Comparison of ENCODE assay signal across 16 cellular contexts in genomic region chr1:7521803-7522202, GRCh38.
DNase-seq lines count a peak whose midpoint lies in the region; ATAC-seq and TF ChIP-seq lines count a peak whose summit lies in the region.
"Had no signal": no experiment of that assay in that cellular context is flagged by ENCODE, and none has a peak within 500 bp of the region (broad histone marks: within the 10 kb centered on the region; RNA-seq: fewer than 3 reads in every experiment).

No MANE protein-coding gene starts in this region.

- no peaks in the 10 kb centered on the region for H4K20me1 ChIP-seq in osteoblast (ENCODE audit: insufficient read depth, low read length)

- DNase-seq in AG10803 (ENCODE audit: low read depth) (peak; percentile 74), LHCN-M2 (ENCODE audit: low read depth) (peak; percentile 76), fibroblast of the aortic adventitia (ENCODE audit: low read depth) (peak; percentile 5), osteoblast (ENCODE audit: insufficient read length, low spot score, missing footprints) (peak; percentile 68), NCI-H524 treated with DMSO at 0.1 percent for 48 hours (lab: John Stamatoyannopoulos, UW) (no peak), NCI-H1930 (lab: John Stamatoyannopoulos, UW) (no peak)
- DNase-seq: BE2C, DMS 273 treated with DMSO at 0.1 percent for 48 hours, GM23248, NCI-H2107, NCI-H345, SHP77 treated with DMSO at 0.1 percent for 48 hours had no signal

- no peaks in the 10 kb centered on the region for H3K36me3 ChIP-seq in osteoblast (ENCODE audit: insufficient read depth, low read length)
- H3K36me3 ChIP-seq: BE2C had no signal

- no peaks in the 10 kb centered on the region for H3K36me3 Mint-ChIP-seq in activated T-helper 17 cell treated with anti-CD3 and anti-CD28 coated beads, Interleukin-2, amount 50 U/mL, for 72 hours (ENCODE audit: low read depth)

- H3K27ac Mint-ChIP-seq in activated T-helper 17 cell treated with anti-CD3 and anti-CD28 coated beads, Interleukin-2, amount 50 U/mL, for 72 hours: no peak overlapping the region
- H3K27ac Mint-ChIP-seq: CD8-positive, alpha-beta memory T cell had no signal

- H3K27ac ChIP-seq in osteoblast (ENCODE audit: low read depth, low read length): no peak overlapping the region
- H3K27ac ChIP-seq: GM23248 had no signal

- H3K4me3 ChIP-seq in AG10803 (ENCODE audit: low read length): no peak overlapping the region
- no peak overlapping the region for H3K4me3 ChIP-seq in fibroblast of the aortic adventitia (ENCODE audit: low read depth, low read length)
- H3K4me3 ChIP-seq in osteoblast (ENCODE audit: insufficient read depth, low read length): no peak overlapping the region
- H3K4me3 ChIP-seq: GM23248 had no signal

- H3K4me1 Mint-ChIP-seq in activated T-helper 17 cell treated with anti-CD3 and anti-CD28 coated beads, Interleukin-2, amount 50 U/mL, for 72 hours: no peaks in the 10 kb centered on the region
- H3K4me1 Mint-ChIP-seq: CD8-positive, alpha-beta memory T cell had no signal

- TF ChIP-seq CTCF in AG10803 (conservative IDR thresholded peaks at IDR 0.05; ENCODE audit: low read length): no peak
- no peak for TF ChIP-seq CTCF in fibroblast of the aortic adventitia (IDR thresholded peaks at IDR 0.05; ENCODE audit: insufficient read depth, low read length)
- no peak for TF ChIP-seq CTCF in osteoblast (IDR thresholded peaks at IDR 0.05; ENCODE audit: extremely low read depth, low read depth, low read length)

- H3K4me1 ChIP-seq in osteoblast (ENCODE audit: insufficient read depth, low read length): peaks cover 2% of the 10 kb centered on the region

- H3K9me3 ChIP-seq in osteoblast (ENCODE audit: low read depth, low read length): no peaks in the 10 kb centered on the region
- H3K9me3 ChIP-seq: BE2C had no signal

- no peaks in the 10 kb centered on the region for H3K79me2 ChIP-seq in osteoblast (ENCODE audit: insufficient read depth, low read length)

- H2AFZ ChIP-seq in osteoblast (ENCODE audit: low read length): no peak overlapping the region
- H2AFZ ChIP-seq: GM23248 had no signal

- H3K27me3 Mint-ChIP-seq in activated T-helper 17 cell treated with anti-CD3 and anti-CD28 coated beads, Interleukin-2, amount 50 U/mL, for 72 hours: peaks cover 10% of the 10 kb centered on the region

- no peaks in the 10 kb centered on the region for H3K9me3 Mint-ChIP-seq in activated T-helper 17 cell treated with anti-CD3 and anti-CD28 coated beads, Interleukin-2, amount 50 U/mL, for 72 hours
- H3K9me3 Mint-ChIP-seq: CD8-positive, alpha-beta memory T cell had no signal

- no peak overlapping the region for H3K4me3 Mint-ChIP-seq in activated T-helper 17 cell treated with anti-CD3 and anti-CD28 coated beads, Interleukin-2, amount 50 U/mL, for 72 hours
- H3K4me3 Mint-ChIP-seq: CD8-positive, alpha-beta memory T cell had no signal

- ATAC-seq in activated T-helper 17 cell treated with anti-CD3 and anti-CD28 coated beads, Interleukin-2, amount 50 U/mL, for 72 hours (replicated peaks): no peak
- no peak for ATAC-seq in esophagus mucosa
- ATAC-seq: Panc1 had no signal

- H3K27me3 ChIP-seq in osteoblast (ENCODE audit: insufficient read depth, low read length): peaks cover 3% of the 10 kb centered on the region
- H3K27me3 ChIP-seq: BE2C had no signal

- no peak overlapping the region for H3K4me2 ChIP-seq in osteoblast (ENCODE audit: insufficient read depth, low read length)

Comparison
In these comparisons a context has a peak if more than half of its experiments do, and no peak if none do; other contexts are left out.
1. DNase-seq: peak in AG10803 (single experiment), LHCN-M2 (single experiment), fibroblast of the aortic adventitia (single experiment) and osteoblast (single experiment); none in NCI-H524 treated with DMSO at 0.1 percent for 48 hours (single experiment) and NCI-H1930 (0 of 2).